22 cellular contexts compared by ENCODE assay signal in genomic region chr2:174984561-174984960, GRCh38.
"Had no signal": no experiment of that assay in that cellular context is flagged by ENCODE, and none has a peak within 500 bp of the region (broad histone marks: within the 10 kb centered on the region; RNA-seq: fewer than 3 reads in every experiment).

No MANE protein-coding gene starts in this region.

- FAIRE-seq: endothelial cell of umbilical vein had no signal

- H3K36me3 Mint-ChIP-seq: activated naive CD8-positive, alpha-beta T cell; natural killer cell treated with Interleukin-12 subunit alpha and Interleukin-12 subunit beta and Interleukin-15 and Interleukin-18, amount 100 ng/mL, for 72 hours; stimulated activated effector memory CD8-positive, alpha-beta T cell treated with anti-CD3 and anti-CD28 coated beads, Interleukin-12 subunit alpha, Interleukin-12 subunit beta, amount 100 ng/mL, for 72 hours had no signal

- H3K4me1 ChIP-seq: thyroid gland had no signal

- H3K4me1 Mint-ChIP-seq: activated B cell treated with CpG ODN at 0.5 μM for 24 hours; activated CD4-positive, alpha-beta T cell treated with anti-CD3 and anti-CD28 coated beads, Interleukin-2, amount 10 ng/mL, durations not matched to agents 24 days and 14 days; stimulated activated effector memory CD8-positive, alpha-beta T cell treated with anti-CD3 and anti-CD28 coated beads, Interleukin-12 subunit alpha, Interleukin-12 subunit beta, amount 100 ng/mL, for 72 hours had no signal

- H3K27ac ChIP-seq: coronary artery, thyroid gland had no signal

- H3K36me3 ChIP-seq: thyroid gland had no signal

- H3K9me3 Mint-ChIP-seq: activated B cell treated with CpG ODN at 0.5 μM for 24 hours; activated CD4-positive, alpha-beta T cell treated with anti-CD3 and anti-CD28 coated beads, Interleukin-2, amount 10 ng/mL, durations not matched to agents 24 days and 14 days; natural killer cell treated with Interleukin-12 subunit alpha and Interleukin-12 subunit beta and Interleukin-15 and Interleukin-18, amount 100 ng/mL, for 72 hours; stimulated activated effector memory CD8-positive, alpha-beta T cell treated with anti-CD3 and anti-CD28 coated beads, Interleukin-12 subunit alpha, Interleukin-12 subunit beta, amount 100 ng/mL, for 72 hours; T-helper 1 cell treated with Interleukin-12 subunit alpha and Interleukin-12 subunit beta and Interleukin-4 antibody, amounts not matched to agents 30 μg/mL and 1 μg/mL, for 36 hours had no signal

- H3K9me3 ChIP-seq: thyroid gland had no signal

- H3K27ac Mint-ChIP-seq: activated B cell treated with CpG ODN at 0.5 μM for 24 hours; activated CD4-positive, alpha-beta T cell treated with anti-CD3 and anti-CD28 coated beads, Interleukin-2, amount 10 ng/mL, durations not matched to agents 24 days and 14 days; activated CD8-positive, alpha-beta T cell treated with anti-CD3 and anti-CD28 coated beads, Interleukin-2, amount 10 ng/mL, durations not matched to agents 7 days and 5 days; activated naive CD8-positive, alpha-beta T cell; natural killer cell treated with Interleukin-12 subunit alpha and Interleukin-12 subunit beta and Interleukin-15 and Interleukin-18, amount 100 ng/mL, for 72 hours; stimulated activated effector memory CD8-positive, alpha-beta T cell treated with anti-CD3 and anti-CD28 coated beads, Interleukin-12 subunit alpha, Interleukin-12 subunit beta, amount 100 ng/mL, for 72 hours; T-helper 1 cell treated with Interleukin-12 subunit alpha and Interleukin-12 subunit beta and Interleukin-4 antibody, amounts not matched to agents 30 μg/mL and 1 μg/mL, for 36 hours had no signal

- DNase-seq: activated B cell treated with CpG ODN at 0.5 μM for 24 hours; activated CD4-positive, alpha-beta T cell treated with anti-CD3 and anti-CD28 coated beads, Interleukin-2, amount 10 ng/mL, durations not matched to agents 24 days and 14 days; activated CD8-positive, alpha-beta memory T cell treated with anti-CD3 and anti-CD28 coated beads, Interleukin-2, amount 50 U/mL, for 4 hours; activated CD8-positive, alpha-beta T cell treated with anti-CD3 and anti-CD28 coated beads, Interleukin-2, amount 10 ng/mL, durations not matched to agents 7 days and 5 days; activated gamma-delta T cell; activated T-cell treated with anti-CD3 and anti-CD28 coated beads, Interleukin-2, amount 50 U/mL, for 48 hours; amniotic stem cell; caudate nucleus; effector CD4-positive, alpha-beta T cell; hypothalamus; kidney glomerular epithelial cell; mesenchymal stem cell; stimulated activated CD4-positive, alpha-beta T cell treated with anti-CD3 and anti-CD28 coated beads, Interleukin-12 subunit alpha, Interleukin-12 subunit beta, amount 100 ng/mL, for 4 hours; stimulated activated CD4-positive, alpha-beta T cell treated with anti-CD3 and anti-CD28 coated beads, Interleukin-2, amount 100 ng/mL, for 24 hours; thyroid gland had no signal

- H3K27me3 ChIP-seq: thyroid gland had no signal

- H3K4me3 Mint-ChIP-seq: activated B cell treated with CpG ODN at 0.5 μM for 24 hours; activated CD4-positive, alpha-beta T cell treated with anti-CD3 and anti-CD28 coated beads, Interleukin-2, amount 10 ng/mL, durations not matched to agents 24 days and 14 days; activated CD8-positive, alpha-beta T cell treated with anti-CD3 and anti-CD28 coated beads, Interleukin-2, amount 10 ng/mL, durations not matched to agents 7 days and 5 days; activated naive CD8-positive, alpha-beta T cell; natural killer cell treated with Interleukin-12 subunit alpha and Interleukin-12 subunit beta and Interleukin-15 and Interleukin-18, amount 100 ng/mL, for 72 hours; stimulated activated effector memory CD8-positive, alpha-beta T cell treated with anti-CD3 and anti-CD28 coated beads, Interleukin-12 subunit alpha, Interleukin-12 subunit beta, amount 100 ng/mL, for 72 hours; T-helper 1 cell treated with Interleukin-12 subunit alpha and Interleukin-12 subunit beta and Interleukin-4 antibody, amounts not matched to agents 30 μg/mL and 1 μg/mL, for 36 hours had no signal

- ATAC-seq: activated CD8-positive, alpha-beta T cell treated with anti-CD3 and anti-CD28 coated beads, Interleukin-2, amount 10 ng/mL, durations not matched to agents 7 days and 5 days; natural killer cell treated with Interleukin-12 subunit alpha and Interleukin-12 subunit beta and Interleukin-15 and Interleukin-18, amount 100 ng/mL, for 72 hours; sciatic nerve; stimulated activated effector memory CD8-positive, alpha-beta T cell treated with anti-CD3 and anti-CD28 coated beads, Interleukin-12 subunit alpha, Interleukin-12 subunit beta, amount 100 ng/mL, for 72 hours had no signal

- H3K4me3 ChIP-seq: coronary artery, thyroid gland had no signal
